Comparison of ENCODE assay signal across 29 cellular contexts in genomic region chr5:169408166-169408565, GRCh38.
"Had no signal": no experiment of that assay in that cellular context is flagged by ENCODE, and none has a peak within 500 bp of the region (broad histone marks: within the 10 kb centered on the region; RNA-seq: fewer than 3 reads in every experiment).

No MANE protein-coding gene starts in this region.

- H3K36me3 ChIP-seq: adrenal gland, breast epithelium, SJSA1 had no signal

- H3K27ac ChIP-seq: adrenal gland, breast epithelium, SJSA1 had no signal

- H3K4me1 ChIP-seq: breast epithelium had no signal

- H3K9me3 ChIP-seq: adrenal gland, breast epithelium, SJSA1 had no signal

- H3K4me3 ChIP-seq: adrenal gland, breast epithelium, SJSA1 had no signal

- ATAC-seq: activated CD8-positive, alpha-beta memory T cell treated with anti-CD3 and anti-CD28 coated beads, Interleukin-2, amount 10 ng/mL, durations not matched to agents 7 days and 5 days; Panc1; SK-N-SH treated with all-trans-retinoic acid at 6 μM for 48 hours; WTC11 had no signal

- H3K27me3 ChIP-seq: adrenal gland, breast epithelium, SJSA1 had no signal

- DNase-seq: activated CD4-positive, alpha-beta T cell treated with anti-CD3 and anti-CD28 coated beads, Interleukin-2, amount 10 ng/mL, durations not matched to agents 24 days and 14 days; activated CD4-positive, alpha-beta T cell treated with anti-CD3 and anti-CD28 coated beads, Interleukin-2, amount 50 U/mL, for 48 hours; activated CD4-positive, CD25-positive, alpha-beta regulatory T cell treated with anti-CD3 and anti-CD28 coated beads, Interleukin-2, amount 50 U/mL, for 72 hours; activated CD8-positive, alpha-beta memory T cell treated with anti-CD3 and anti-CD28 coated beads, Interleukin-2, amount 10 ng/mL, durations not matched to agents 7 days and 5 days; activated effector memory CD4-positive, alpha-beta T cell treated with anti-CD3 and anti-CD28 coated beads, Interleukin-2, amount 50 U/mL, for 16 hours; activated naive CD4-positive, alpha-beta T cell treated with anti-CD3 and anti-CD28 coated beads, Interleukin-2, amount 50 U/mL, for 16 hours; activated naive CD8-positive, alpha-beta T cell treated with anti-CD3 and anti-CD28 coated beads, Interleukin-2, amount 10 ng/mL, durations not matched to agents 7 days and 5 days; activated T-cell treated with anti-CD3 and anti-CD28 coated beads, Interleukin-2, amount 50 U/mL, for 24 hours; adrenal gland; anterior cingulate cortex; central memory CD4-positive, alpha-beta T cell; KG1; NCI-H1048; NCI-H146; NCI-H187 treated with DMSO at 0.1 percent for 48 hours; NCI-H2081 treated with DMSO at 0.1 percent for 48 hours; NCI-H446 treated with DMSO at 0.1 percent for 48 hours; NCI-H526; NCI-H774; NK-92 treated with Interleukin-12 subunit alpha and Interleukin-12 subunit beta, amount 100 ng/mL, for 24 hours; OCI-M1; SHP77; SW 1271; T-helper 9 cell had no signal
